In the genomic region with DNA sequence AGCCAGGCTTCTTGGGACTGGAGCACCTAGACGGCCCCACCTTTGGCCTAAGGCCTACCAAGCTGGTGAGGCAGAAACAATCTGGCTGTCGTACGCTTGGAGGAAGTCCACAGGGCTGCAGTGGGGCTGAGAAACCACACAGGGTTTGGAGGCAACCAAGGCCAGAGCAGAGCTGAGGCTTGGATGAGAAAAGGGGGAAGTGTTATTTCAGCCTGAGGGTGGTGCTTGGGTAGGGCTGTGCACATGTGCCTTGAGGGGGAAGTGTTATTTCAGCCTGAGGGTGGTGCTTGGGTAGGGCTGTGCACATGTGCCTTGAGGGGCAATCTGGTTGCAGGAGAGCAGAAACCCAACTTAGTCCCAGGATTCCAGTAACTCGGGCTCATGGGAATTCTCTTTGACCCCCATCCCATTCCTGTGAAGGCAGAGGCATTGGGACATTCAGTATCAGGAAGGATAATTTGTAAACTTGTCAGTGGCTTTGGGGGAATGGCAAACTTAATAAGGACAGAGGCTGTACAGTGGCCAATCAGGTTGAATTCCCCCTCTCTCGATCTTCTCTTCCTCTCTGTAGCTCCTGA, we compare ENCODE assay signal across 8 cellular contexts. TPM values are rescaled to one million over a fixed set of nuclear protein-coding genes. Genes with fewer than 3 reads are reported as not detected.
DNase-seq lines count a peak whose midpoint lies in the region; ATAC-seq and TF ChIP-seq lines count a peak whose summit lies in the region.

No MANE protein-coding gene starts in this region.

- H3K4me2 ChIP-seq in SU-DHL-6 (ENCODE audit: low read depth, low read length, poor library complexity, severe bottlenecking): peak overlapping the region; percentile 91

- H3K4me3 ChIP-seq in SU-DHL-6 (ENCODE audit: insufficient read depth, low read length, poor library complexity, severe bottlenecking): peak overlapping the region; percentile 85
- peak overlapping the region; percentile 60 to 86 (median 70) for H3K4me3 ChIP-seq in spleen

- peak overlapping the region; percentile 92 for H3K9ac ChIP-seq in SU-DHL-6 (ENCODE audit: low read length)

- ATAC-seq in GM19372 (IDR thresholded peaks at IDR 0.05; ENCODE audit: low read depth, unreplicated experiment) (peak; percentile 44), HG03342 (IDR thresholded peaks at IDR 0.05; ENCODE audit: unreplicated experiment) (peak; percentile 63)

- TF ChIP-seq CTCF in SU-DHL-6 (IDR thresholded peaks at IDR 0.05; ENCODE audit: insufficient read depth, low read length, poor library complexity, severe bottlenecking): no peak
- TF ChIP-seq CTCF in glutamatergic neuron (IDR thresholded peaks at IDR 0.05; ENCODE audit: partially characterized antibody, unreplicated experiment): no peak
- TF ChIP-seq CTCF in spleen (IDR thresholded peaks at IDR 0.05 in 8 of 11, conservative IDR thresholded peaks at IDR 0.05 in 3 of 11): peak in 4 of 11 experiments; percentile 6 to 15 (median 14)

- H3K27ac Mint-ChIP-seq in glutamatergic neuron (ENCODE audit: unreplicated experiment): no peak overlapping the region

- intact Hi-C loops in spleen (cut with DNase I; ENCODE audit: low total_unique reads): loop anchor here (10.0 kb wide), 1 partner anchor 100 kb away; the partner anchor contains the start of gene ALMS1

- peaks cover 0 to 42% (median 27%) of the 10 kb centered on the region in 6 donors for H3K4me1 ChIP-seq in spleen

- 0 out of 2 replicates have a peak, but pooled peaks cover 3% of the 10 kb centered on the region for H3F3A ChIP-seq in SU-DHL-6 (ENCODE audit: insufficient read depth)

- H3K9me3 ChIP-seq in SU-DHL-6 (ENCODE audit: insufficient read depth, low read length) (no peaks in the 10 kb centered on the region), spleen (no peaks in the 10 kb centered on the region)

- no peaks in the 10 kb centered on the region for H3K36me3 Mint-ChIP-seq in glutamatergic neuron (ENCODE audit: unreplicated experiment)

- peak; percentile 12 for DNase-seq in DMS 273 treated with DMSO at 0.1 percent for 48 hours (lab: John Stamatoyannopoulos, UW)
- no peak for DNase-seq in glutamatergic neuron
- peak; percentile 87 for DNase-seq in spleen
- no peak for DNase-seq in DMS153 (lab: John Stamatoyannopoulos, UW)
- no peak for DNase-seq in NCI-H748 (lab: John Stamatoyannopoulos, UW; ENCODE audit: unreplicated experiment)

- peaks cover 3% of the 10 kb centered on the region for H3K4me1 Mint-ChIP-seq in glutamatergic neuron (ENCODE audit: low read depth, unreplicated experiment)

- TF ChIP-seq POLR2A in spleen (IDR thresholded peaks at IDR 0.05): no peak

- peaks cover 7% of the 10 kb centered on the region for H3K9me3 Mint-ChIP-seq in glutamatergic neuron (ENCODE audit: unreplicated experiment)

- peak overlapping the region; percentile 68 for H3K4me3 Mint-ChIP-seq in glutamatergic neuron (ENCODE audit: unreplicated experiment)

- H3K27me3 ChIP-seq in SU-DHL-6 (ENCODE audit: low read length): no peaks in the 10 kb centered on the region
- H3K27me3 ChIP-seq in spleen (replicated peaks in 1 of 7): peaks cover 0 to 54% (median 10%) of the 10 kb centered on the region in 7 donors

- no peaks in the 10 kb centered on the region for H3K9me2 ChIP-seq in SU-DHL-6 (replicated peaks; ENCODE audit: insufficient read depth, low read length)

- peaks cover 40% of the 10 kb centered on the region for H3K79me2 ChIP-seq in SU-DHL-6 (ENCODE audit: insufficient read depth, low read length)

- no peaks in the 10 kb centered on the region; the same call in 1 of the 2 replicates for H4K20me1 ChIP-seq in SU-DHL-6 (ENCODE audit: low read depth, low read length)

- peak overlapping the region; percentile 76 for H2AFZ ChIP-seq in SU-DHL-6 (ENCODE audit: low read depth, low read length, severe bottlenecking)

- no peaks in the 10 kb centered on the region for H3K36me3 ChIP-seq in SU-DHL-6 (ENCODE audit: low read length)
- H3K36me3 ChIP-seq in spleen: no peaks in the 10 kb centered on the region

- H3K27ac ChIP-seq in SU-DHL-6 (ENCODE audit: low read depth, low read length) (peak overlapping the region; percentile 92), spleen (peak overlapping the region; percentile 29 to 87 (median 79))

- no peaks in the 10 kb centered on the region for H3K27me3 Mint-ChIP-seq in glutamatergic neuron (ENCODE audit: unreplicated experiment)

- WGBS in spleen, 5 donors: 24 to 32% (median 26%) methylated on average over 5 of the region's 5 CpGs

RNA-seq across cellular contexts. Expression of gene FBXO41, which starts 1.0 kb away (rescaled TPM):
- total RNA-seq in glutamatergic neuron (ENCODE audit: unreplicated experiment): 14.0 TPM
- 10 to 100 TPM; 10.0 to 15.9 (median 13.3) TPM for total RNA-seq in spleen
- polyA plus RNA-seq in spleen: 10 to 100 TPM in 1 of 3 donors, 1 to 10 TPM in 2; 4.8 to 11.3 (median 8.0) TPM

RNA-seq across cellular contexts. Expression of gene EGR4, which starts 8.1 kb away (rescaled TPM):
- total RNA-seq in glutamatergic neuron (ENCODE audit: unreplicated experiment) (not detected), spleen (not detected)
- polyA plus RNA-seq in spleen: under 1 TPM in 2 of 3 donors, not detected in 1; 0.02 to 0.03 TPM

RNA-seq across cellular contexts. Expression of gene CCT7, which starts 51.1 kb away (rescaled TPM):
- total RNA-seq in glutamatergic neuron (ENCODE audit: unreplicated experiment): 269 TPM
- 100 to 1,000 TPM; 122 to 184 (median 148) TPM for total RNA-seq in spleen
- 100 to 1,000 TPM; 112 to 165 (median 152) TPM for polyA plus RNA-seq in spleen

RNA-seq across cellular contexts. Expression of gene PRADC1, which starts 52.2 kb away (rescaled TPM):
- total RNA-seq in glutamatergic neuron (ENCODE audit: unreplicated experiment) (26.8 TPM), spleen (10 to 100 TPM; 12.8 to 27.1 (median 22.8) TPM)
- polyA plus RNA-seq in spleen: 10 to 100 TPM; 10.4 to 29.5 (median 21.0) TPM

Comparison
In these comparisons a context has a peak if more than half of its experiments do, and no peak if none do; other contexts are left out.
1. DNase-seq: peak in DMS 273 treated with DMSO at 0.1 percent for 48 hours (single experiment) and spleen (single experiment); none in glutamatergic neuron (single experiment), DMS153 (single experiment) and NCI-H748 (single experiment).